ENCODE assay signal across 8 cellular contexts in genomic region chr20:56359212-56360132, GRCh38. TPM values are rescaled to one million over a fixed set of nuclear protein-coding genes. Genes with fewer than 3 reads are reported as not detected.
DNase-seq lines count a peak whose midpoint lies in the region; ATAC-seq and TF ChIP-seq lines count a peak whose summit lies in the region.

No MANE protein-coding gene starts in this region.

- H3K27ac ChIP-seq in CD8-positive, alpha-beta memory T cell (ENCODE audit: low read depth, low read length) = peak overlapping the region; percentile 72
- peak overlapping the region in 53 of 59 donors; percentile 23 to 89 (median 73) for H3K27ac ChIP-seq in dorsolateral prefrontal cortex
- peak overlapping the region; percentile 80 to 93 (median 85) for H3K27ac ChIP-seq in right lobe of liver

- no peaks in the 10 kb centered on the region for H3K27me3 ChIP-seq in CD8-positive, alpha-beta memory T cell (ENCODE audit: insufficient read depth, low read length, poor library complexity, severe bottlenecking)
- no peaks in the 10 kb centered on the region for H3K27me3 ChIP-seq in dorsolateral prefrontal cortex
- no peaks in the 10 kb centered on the region for H3K27me3 ChIP-seq in right lobe of liver

- H3K4me3 Mint-ChIP-seq in CD8-positive, alpha-beta memory T cell = peak overlapping the region; percentile 86 to 91 (median 88)
- peak overlapping the region; percentile 87 to 89 for H3K4me3 Mint-ChIP-seq in stimulated activated naive B cell treated with anti-CD40 and anti-IgM and Interleukin-4, amounts not matched to agents 10 μg/mL and 1 μg/mL and 100 μg/mL, for 72 hours

- peak overlapping the region in 6 of 8 donors; percentile 32 to 90 (median 75) for H3K27ac Mint-ChIP-seq in CD8-positive, alpha-beta memory T cell
- peak overlapping the region; percentile 25 for H3K27ac Mint-ChIP-seq in stimulated activated naive B cell treated with anti-CD40 and anti-IgM and Interleukin-4, amounts not matched to agents 10 μg/mL and 1 μg/mL and 100 μg/mL, for 72 hours

- ATAC-seq in GM19043 (IDR thresholded peaks at IDR 0.05; ENCODE audit: low read depth, unreplicated experiment) = peak; percentile 8
- ATAC-seq in right lobe of liver = peak; percentile 38 to 62 (median 50)
- ATAC-seq in stimulated activated naive B cell treated with anti-CD40 and anti-IgM and Interleukin-4, amounts not matched to agents 10 μg/mL and 1 μg/mL and 100 μg/mL, for 72 hours (replicated peaks) = peak; percentile 50 to 52

- 19% methylated on average over 22 of the region's 51 CpGs for WGBS in right lobe of liver (ENCODE audit: insufficient coverage, low coverage, low lambda C conversion rate, missing lambda C conversion rate)

- POLR2A ChIA-PET in CD8-positive, alpha-beta memory T cell (lab: Charles Lee) = interaction anchor here (1.0 to 2.8 kb wide), 3 partner anchors 33 to 36 kb away, joined by 4 to 14 read pairs (median 5); partner anchors contain the start of genes AURKA and CSTF1

- CTCF ChIA-PET in CD8-positive, alpha-beta memory T cell (lab: Charles Lee) = interaction anchor here (0.9 to 1.3 kb wide), 2 partner anchors 13 to 17 kb away, joined by 3 to 6 read pairs; no protein-coding TSS in a partner anchor

- H3K9me3 Mint-ChIP-seq in CD8-positive, alpha-beta memory T cell = no peaks in the 10 kb centered on the region
- no peaks in the 10 kb centered on the region for H3K9me3 Mint-ChIP-seq in stimulated activated naive B cell treated with anti-CD40 and anti-IgM and Interleukin-4, amounts not matched to agents 10 μg/mL and 1 μg/mL and 100 μg/mL, for 72 hours

- H3K36me3 Mint-ChIP-seq in CD8-positive, alpha-beta memory T cell = peaks cover 0 to 14% (median 3%) of the 10 kb centered on the region in 3 donors
- no peaks in the 10 kb centered on the region for H3K36me3 Mint-ChIP-seq in stimulated activated naive B cell treated with anti-CD40 and anti-IgM and Interleukin-4, amounts not matched to agents 10 μg/mL and 1 μg/mL and 100 μg/mL, for 72 hours

- TF ChIP-seq CTCF in dorsolateral prefrontal cortex (IDR thresholded peaks at IDR 0.05 in 54 of 56, conservative IDR thresholded peaks at IDR 0.05 in 2 of 56; ENCODE audit: low read depth in 1 of 56, partially characterized antibody in 56 of 56) (no peak), right lobe of liver (IDR thresholded peaks at IDR 0.05) (no peak)

- H3K27me3 Mint-ChIP-seq in CD8-positive, alpha-beta memory T cell = peaks cover 0 to 2% of the 10 kb centered on the region in 2 donors
- H3K27me3 Mint-ChIP-seq in stimulated activated naive B cell treated with anti-CD40 and anti-IgM and Interleukin-4, amounts not matched to agents 10 μg/mL and 1 μg/mL and 100 μg/mL, for 72 hours = peaks cover 0 to 5% of the 10 kb centered on the region in 2 donors

- H3K4me1 Mint-ChIP-seq in CD8-positive, alpha-beta memory T cell = peaks cover 18 to 30% (median 23%) of the 10 kb centered on the region in 3 donors
- peaks cover 9 to 13% of the 10 kb centered on the region in 2 donors for H3K4me1 Mint-ChIP-seq in stimulated activated naive B cell treated with anti-CD40 and anti-IgM and Interleukin-4, amounts not matched to agents 10 μg/mL and 1 μg/mL and 100 μg/mL, for 72 hours

- peaks cover 14% of the 10 kb centered on the region for H3K4me1 ChIP-seq in CD8-positive, alpha-beta memory T cell (ENCODE audit: insufficient read depth, low read length)
- H3K4me1 ChIP-seq in right lobe of liver = peaks cover 0 to 17% (median 0%) of the 10 kb centered on the region in 4 donors

- peak overlapping the region; percentile 77 for H3K4me3 ChIP-seq in CD8-positive, alpha-beta memory T cell (ENCODE audit: low read length)
- H3K4me3 ChIP-seq in dorsolateral prefrontal cortex (peak overlapping the region; percentile 69 to 98 (median 89)), right lobe of liver (peak overlapping the region; percentile 81 to 96 (median 88))

- no peak for TF ChIP-seq POLR2A in right lobe of liver (IDR thresholded peaks at IDR 0.05)

- H3K36me3 ChIP-seq in CD8-positive, alpha-beta memory T cell (ENCODE audit: insufficient read depth, low read length) = no peaks in the 10 kb centered on the region
- H3K36me3 ChIP-seq in right lobe of liver = no peaks in the 10 kb centered on the region

- DNase-seq in CD8-positive, alpha-beta memory T cell = peak in 2 of 5 donors; percentile 5 to 47
- DNase-seq in HPDE6-E6E7 (ENCODE audit: extremely low spot score) = peak; percentile 94
- DNase-seq in SW480 (ENCODE audit: low spot score) = peak; percentile 70
- DNase-seq in dorsolateral prefrontal cortex = peak in 6 of 10 donors; percentile 22 to 58 (median 40)
- peak; percentile 54 to 66 (median 59) for DNase-seq in right lobe of liver
- no peak for DNase-seq in stimulated activated naive B cell treated with anti-CD40 and anti-IgM and Interleukin-4, amounts not matched to agents 10 μg/mL and 1 μg/mL and 100 μg/mL, for 72 hours
- DNase-seq in NCI-H187 (lab: John Stamatoyannopoulos, UW) = no peak

- H3K9me3 ChIP-seq in CD8-positive, alpha-beta memory T cell (ENCODE audit: low read length) = no peaks in the 10 kb centered on the region
- no peaks in the 10 kb centered on the region for H3K9me3 ChIP-seq in right lobe of liver

- intact Hi-C loops in dorsolateral prefrontal cortex (cut with DNase I) = loop anchor here in 1 of 2 donors (1.0 kb wide), 1 partner anchor 33 kb away; the partner anchor contains the start of genes AURKA and CSTF1
- intact Hi-C loops in right lobe of liver (cut with DNase I) = no loop called here

RNA-seq across cellular contexts. Expression of gene FAM210B, which starts 0.7 kb away (rescaled TPM):
- total RNA-seq in CD8-positive, alpha-beta memory T cell = 1 to 10 TPM; 6.3 to 6.7 TPM
- 31.8 TPM for polyA plus RNA-seq in CD8-positive, alpha-beta memory T cell
- total RNA-seq in dorsolateral prefrontal cortex = 10 to 100 TPM; 19.5 to 41.4 (median 28.6) TPM
- total RNA-seq in right lobe of liver = 10 to 100 TPM; 31.6 to 66.5 (median 42.8) TPM

RNA-seq across cellular contexts. Expression of gene AURKA, which starts 32.5 kb away (rescaled TPM):
- 10 to 100 TPM; 49.2 to 50.8 TPM for total RNA-seq in CD8-positive, alpha-beta memory T cell
- 1.7 TPM for polyA plus RNA-seq in CD8-positive, alpha-beta memory T cell
- total RNA-seq in dorsolateral prefrontal cortex (1 to 10 TPM; 1.1 to 5.7 (median 2.8) TPM), right lobe of liver (1 to 10 TPM; 1.5 to 7.4 (median 2.5) TPM)

RNA-seq across cellular contexts. Expression of gene CSTF1, which starts 33.0 kb away (rescaled TPM):
- total RNA-seq in CD8-positive, alpha-beta memory T cell = 10 to 100 TPM; 54.2 to 54.7 TPM
- 37.0 TPM for polyA plus RNA-seq in CD8-positive, alpha-beta memory T cell
- 10 to 100 TPM; 15.8 to 37.3 (median 25.6) TPM for total RNA-seq in dorsolateral prefrontal cortex
- total RNA-seq in right lobe of liver = 10 to 100 TPM; 14.9 to 27.2 (median 16.6) TPM

RNA-seq across cellular contexts. Expression of gene CASS4, which starts 52.6 kb away (rescaled TPM):
- 1 to 10 TPM; 3.7 TPM for total RNA-seq in CD8-positive, alpha-beta memory T cell
- 5.6 TPM for polyA plus RNA-seq in CD8-positive, alpha-beta memory T cell
- total RNA-seq in dorsolateral prefrontal cortex (1 to 10 TPM in 110 of 120 experiments, under 1 TPM in 10; 0.25 to 4.8 (median 1.9) TPM), right lobe of liver (1 to 10 TPM in 2 of 6 experiments, under 1 TPM in 4; 0.66 to 2.1 (median 0.83) TPM)

Comparison
In these comparisons a context has a peak if more than half of its experiments do, and no peak if none do; other contexts are left out.
1. DNase-seq: peak in HPDE6-E6E7 (single experiment), SW480 (single experiment), dorsolateral prefrontal cortex (6 of 10) and right lobe of liver (3 of 3); none in stimulated activated naive B cell treated with anti-CD40 and anti-IgM and Interleukin-4, amounts not matched to agents 10 μg/mL and 1 μg/mL and 100 μg/mL, for 72 hours (single experiment) and NCI-H187 (0 of 2).
2. RNA of gene AURKA, which starts 32.5 kb away (total RNA-seq): 49.2 to 50.8 TPM in CD8-positive, alpha-beta memory T cell; 1.5 to 7.4 TPM in right lobe of liver and 1.1 to 5.7 TPM in dorsolateral prefrontal cortex; every median in the first group is over 4 times any median in the second.
3. Peak in every context shown above with its lines, with median percentiles within 50 percentile points of each other: H3K27ac ChIP-seq, H3K4me3 ChIP-seq and ATAC-seq.